Comparison of ENCODE assay signal across 25 cellular contexts in genomic region chr4:38482696-38483095, GRCh38.
"Had no signal": no experiment of that assay in that cellular context is flagged by ENCODE, and none has a peak within 500 bp of the region (broad histone marks: within the 10 kb centered on the region; RNA-seq: fewer than 3 reads in every experiment).

No MANE protein-coding gene starts in this region.

- H3K27ac ChIP-seq: body of pancreas, cardiac muscle cell, neural progenitor cell, suprapubic skin, tibial artery, upper lobe of right lung had no signal

- H3K27ac Mint-ChIP-seq: activated CD4-positive, alpha-beta T cell treated with anti-CD3 and anti-CD28 coated beads for 36 hours; activated CD8-positive, alpha-beta memory T cell treated with anti-CD3 and anti-CD28 coated beads, Interleukin-2, amount 10 ng/mL, durations not matched to agents 7 days and 5 days; activated CD8-positive, alpha-beta T cell treated with anti-CD3 and anti-CD28 coated beads, Interleukin-2, amount 10 ng/mL, durations not matched to agents 7 days and 5 days; activated T-helper 2 cell treated with anti-CD3 and anti-CD28 coated beads, Interferon-gamma antibody, Interleukin-2, Interleukin-4, amounts not matched to agents 10 μg/mL and 5 μg/mL and 100 μg/mL, durations not matched to agents 14 hours and 24 hours and 36 hours; mesothelial cell of epicardium; naive B cell; neural progenitor cell; T-helper 2 cell treated with Interferon-gamma antibody and Interleukin-4, amounts not matched to agents 5 μg/mL and 100 μg/mL, for 36 hours had no signal

- H3K4me1 Mint-ChIP-seq: activated CD8-positive, alpha-beta memory T cell treated with anti-CD3 and anti-CD28 coated beads, Interleukin-2, amount 10 ng/mL, durations not matched to agents 7 days and 5 days; mesothelial cell of epicardium; naive B cell had no signal

- H3K4me3 Mint-ChIP-seq: activated CD4-positive, alpha-beta T cell treated with anti-CD3 and anti-CD28 coated beads for 36 hours; activated CD8-positive, alpha-beta memory T cell treated with anti-CD3 and anti-CD28 coated beads, Interleukin-2, amount 10 ng/mL, durations not matched to agents 7 days and 5 days; activated CD8-positive, alpha-beta T cell treated with anti-CD3 and anti-CD28 coated beads, Interleukin-2, amount 10 ng/mL, durations not matched to agents 7 days and 5 days; activated naive CD4-positive, alpha-beta T cell treated with anti-CD3 and anti-CD28 coated beads, Interleukin-2, amount 50 U/mL, for 24 hours; mesothelial cell of epicardium; naive B cell; neural progenitor cell; T-helper 2 cell treated with Interferon-gamma antibody and Interleukin-4, amounts not matched to agents 5 μg/mL and 100 μg/mL, for 36 hours had no signal

- H3K27me3 ChIP-seq: body of pancreas, cardiac muscle cell, neural progenitor cell, suprapubic skin, tibial artery, upper lobe of right lung had no signal

- H3K4me1 ChIP-seq: body of pancreas, suprapubic skin, tibial artery, upper lobe of right lung had no signal

- FAIRE-seq: endothelial cell of umbilical vein, keratinocyte had no signal

- H3K9me3 ChIP-seq: body of pancreas, suprapubic skin, tibial artery, upper lobe of right lung had no signal

- H3K9me3 Mint-ChIP-seq: activated naive CD4-positive, alpha-beta T cell treated with anti-CD3 and anti-CD28 coated beads, Interleukin-2, amount 50 U/mL, for 24 hours had no signal

- H3K36me3 Mint-ChIP-seq: activated CD8-positive, alpha-beta memory T cell treated with anti-CD3 and anti-CD28 coated beads, Interleukin-2, amount 10 ng/mL, durations not matched to agents 7 days and 5 days; activated naive CD4-positive, alpha-beta T cell treated with anti-CD3 and anti-CD28 coated beads, Interleukin-2, amount 50 U/mL, for 24 hours; mesothelial cell of epicardium; naive B cell had no signal

- H3K4me3 ChIP-seq: body of pancreas, cardiac muscle cell, neural progenitor cell, suprapubic skin, tibial artery, upper lobe of right lung had no signal

- H3K36me3 ChIP-seq: cardiac muscle cell, neural progenitor cell, suprapubic skin, tibial artery, upper lobe of right lung had no signal

- DNase-seq: activated CD4-positive, alpha-beta T cell treated with anti-CD3 and anti-CD28 coated beads for 36 hours; activated CD4-positive, CD25-positive, alpha-beta regulatory T cell; activated CD8-positive, alpha-beta memory T cell treated with anti-CD3 and anti-CD28 coated beads, Interleukin-2, amount 10 ng/mL, durations not matched to agents 7 days and 5 days; activated CD8-positive, alpha-beta T cell treated with anti-CD3 and anti-CD28 coated beads, Interleukin-2, amount 10 ng/mL, durations not matched to agents 7 days and 5 days; activated T-cell treated with anti-CD3 and anti-CD28 coated beads, Interleukin-2, amount 50 U/mL, for 48 hours; aorta; body of pancreas; cortex of kidney; head of caudate nucleus; hippocampal formation; left colon; naive B cell; posterior cingulate gyrus; retina; tibial artery; upper lobe of right lung had no signal

- H3K27me3 Mint-ChIP-seq: activated CD4-positive, alpha-beta T cell treated with anti-CD3 and anti-CD28 coated beads for 36 hours; activated CD8-positive, alpha-beta memory T cell treated with anti-CD3 and anti-CD28 coated beads, Interleukin-2, amount 10 ng/mL, durations not matched to agents 7 days and 5 days; activated naive CD4-positive, alpha-beta T cell treated with anti-CD3 and anti-CD28 coated beads, Interleukin-2, amount 50 U/mL, for 24 hours had no signal
